Comparison of ENCODE assay signal across 9 cellular contexts in the genomic region with DNA sequence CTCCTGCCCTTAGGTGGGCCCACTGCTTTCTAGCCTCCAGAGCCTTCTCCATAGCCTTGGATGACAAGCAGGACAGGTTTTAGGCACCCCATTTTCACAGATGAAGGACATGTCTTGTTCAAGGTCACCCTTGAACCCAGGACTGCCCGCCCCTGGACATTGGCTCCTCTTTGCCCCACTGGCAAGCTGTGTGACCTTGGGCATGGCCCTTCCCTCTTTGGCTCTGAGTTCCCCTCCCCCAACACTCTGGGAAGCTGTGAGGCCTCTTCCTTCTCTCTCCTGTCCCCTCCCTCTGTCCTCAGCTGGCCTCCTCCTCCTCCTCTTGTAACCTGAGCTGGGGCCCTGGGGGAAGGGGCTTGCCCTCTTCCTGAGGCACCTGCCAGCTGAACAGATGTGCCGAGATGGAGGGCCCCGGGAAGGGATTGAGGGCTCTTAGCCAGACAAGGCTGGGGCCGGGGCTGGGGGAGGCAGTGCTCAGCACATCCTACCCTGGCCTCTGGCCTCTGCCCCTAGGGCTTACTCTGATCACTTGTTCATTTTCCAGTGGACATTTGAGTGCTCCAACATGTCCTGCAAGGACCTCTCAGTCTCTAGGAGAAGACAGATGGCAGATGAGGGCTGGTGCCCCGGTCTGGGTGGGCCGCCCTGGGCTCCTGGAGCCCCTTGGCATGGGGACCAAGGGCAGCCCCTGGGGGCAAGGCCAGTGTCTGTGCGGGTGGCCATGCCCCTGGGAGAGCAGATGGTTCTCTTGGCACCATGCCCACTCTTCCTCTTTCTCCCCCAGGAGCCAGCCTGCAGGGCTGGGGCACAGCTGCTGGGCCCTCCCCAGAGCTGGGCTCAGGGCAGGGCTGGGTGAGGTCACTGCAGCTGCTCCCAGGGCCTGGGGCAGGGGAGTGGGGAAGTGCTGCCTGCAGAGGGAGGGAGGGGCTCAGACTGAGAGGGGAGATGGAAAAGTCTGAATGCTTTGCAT.
A peak's percentile ranks its signal among the peaks of the same experiment; 100 is the strongest.
DNase-seq lines count a peak whose midpoint lies in the region; ATAC-seq and TF ChIP-seq lines count a peak whose summit lies in the region.
"Had no signal": no experiment of that assay in that cellular context is flagged by ENCODE, and none has a peak within 500 bp of the region (broad histone marks: within the 10 kb centered on the region; RNA-seq: fewer than 3 reads in every experiment).

No MANE protein-coding gene starts in this region.

- H3K27ac ChIP-seq in HUES48 (ENCODE audit: low read depth, low read length), result peak overlapping the region; percentile 3

- peak overlapping the region; percentile 43; the same call in 1 of the 2 replicates for H3K4me3 ChIP-seq in HUES48 (ENCODE audit: low read depth, low read length)

- no peaks in the 10 kb centered on the region for H3K9me3 ChIP-seq in HUES48 (ENCODE audit: control insufficient read depth, insufficient read depth, low read length)

- TF ChIP-seq CTCF in GM20000 (IDR thresholded peaks at IDR 0.05; ENCODE audit: extremely low read depth, missing control alignments) (no peak), GM10266 (IDR thresholded peaks at IDR 0.05; ENCODE audit: control insufficient read depth, insufficient read depth, low read depth, missing control alignments) (no peak)

- no peaks in the 10 kb centered on the region for H3K36me3 ChIP-seq in HUES48 (ENCODE audit: control insufficient read depth, insufficient read depth, low read length)

- intact Hi-C loops in head of caudate nucleus (cut with DNase I), result no loop called here

- peaks cover 35% of the 10 kb centered on the region for H3K4me1 ChIP-seq in HUES48 (ENCODE audit: control insufficient read depth, insufficient read depth, low read length)

- DNase-seq in NCI-H524 treated with DMSO at 0.1 percent for 48 hours (lab: John Stamatoyannopoulos, UW), result peak; percentile 87
- peak; percentile 39 to 92 (median 81) for DNase-seq in head of caudate nucleus
- DNase-seq in putamen (ENCODE audit: low spot score), result peak; percentile 84
- DNase-seq in GM20000 (ENCODE audit: low spot score), result no peak
- no peak for DNase-seq in GM10266 (ENCODE audit: extremely low spot score)
- DNase-seq in stimulated activated naive CD8-positive, alpha-beta T cell treated with anti-CD3 and anti-CD28 coated beads, Interleukin-15, Interleukin-2, amounts not matched to agents 100 U/mL and 50 U/mL, for 24 hours, result no peak
- no peak for DNase-seq in NCI-H226
- DNase-seq: activated CD4-positive, alpha-beta T cell treated with anti-CD3 and anti-CD28 coated beads for 48 hours had no signal

- no peak for ATAC-seq in stimulated activated naive CD8-positive, alpha-beta T cell treated with anti-CD3 and anti-CD28 coated beads, Interleukin-15, Interleukin-2, amounts not matched to agents 100 U/mL and 50 U/mL, for 24 hours

- no peak overlapping the region for H3K9ac ChIP-seq in HUES48 (ENCODE audit: low read depth, low read length)

- peaks cover 29% of the 10 kb centered on the region for H3K27me3 ChIP-seq in HUES48 (ENCODE audit: control insufficient read depth, insufficient read depth, low read length)

Comparison
In these comparisons a context has a peak if more than half of its experiments do, and no peak if none do; other contexts are left out.
1. DNase-seq: peak in NCI-H524 treated with DMSO at 0.1 percent for 48 hours (single experiment), head of caudate nucleus (42 of 42) and putamen (single experiment); none in GM20000 (single experiment), GM10266 (single experiment), stimulated activated naive CD8-positive, alpha-beta T cell treated with anti-CD3 and anti-CD28 coated beads, Interleukin-15, Interleukin-2, amounts not matched to agents 100 U/mL and 50 U/mL, for 24 hours (single experiment) and NCI-H226 (single experiment).